30 cellular contexts compared by ENCODE assay signal in the genomic region with DNA sequence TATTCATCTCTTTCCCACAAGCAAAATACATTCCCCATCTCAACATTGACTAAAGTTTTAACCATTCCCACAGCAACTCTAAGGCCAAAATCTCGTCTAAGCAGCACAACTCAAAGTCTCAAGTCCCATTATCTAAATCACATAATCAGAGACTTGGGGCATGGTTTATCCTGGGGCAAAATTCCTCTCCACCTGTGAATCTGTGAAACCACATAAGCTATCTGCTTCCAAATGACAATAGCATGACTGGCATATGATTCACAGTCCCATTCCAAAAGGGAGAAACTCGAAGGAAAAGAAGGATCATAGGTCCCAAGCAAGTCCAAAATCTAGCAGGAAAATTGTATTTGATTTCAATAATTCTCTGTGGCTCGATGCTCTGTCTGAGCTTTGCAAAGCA.
A peak's percentile ranks its signal among the peaks of the same experiment; 100 is the strongest.
DNase-seq lines count a peak whose midpoint lies in the region; ATAC-seq, FAIRE-seq and TF ChIP-seq lines count a peak whose summit lies in the region.
"Had no signal": no experiment of that assay in that cellular context is flagged by ENCODE, and none has a peak within 500 bp of the region (broad histone marks: within the 10 kb centered on the region; RNA-seq: fewer than 3 reads in every experiment).

No MANE protein-coding gene starts in this region.

- no peak overlapping the region for H3K27ac Mint-ChIP-seq in immature natural killer cell
- H3K27ac Mint-ChIP-seq: activated B cell treated with CpG ODN at 0.5 μM for 24 hours; activated CD4-positive, alpha-beta T cell treated with anti-CD3 and anti-CD28 coated beads, Interleukin-2, amount 10 ng/mL, durations not matched to agents 7 days and 5 days; activated naive CD8-positive, alpha-beta T cell treated with anti-CD3 and anti-CD28 coated beads for 36 hours; stimulated activated naive B cell treated with anti-CD40 and anti-IgM and Interleukin-4, amounts not matched to agents 10 μg/mL and 1 μg/mL and 100 μg/mL, for 72 hours had no signal

- DNase-seq in H54 (ENCODE audit: insufficient read length, low spot score): no peak
- DNase-seq in PC-3: peak; percentile 88
- DNase-seq in epithelial cell of esophagus (ENCODE audit: low read depth): peak; percentile 83
- DNase-seq in trophoblast cell: peak; percentile 84 to 94
- DNase-seq in SW 1271 (lab: John Stamatoyannopoulos, UW): no peak
- DNase-seq in immature natural killer cell: no peak
- DNase-seq: activated B cell treated with CpG ODN at 0.5 μM for 24 hours; activated CD4-positive, alpha-beta T cell treated with anti-CD3 and anti-CD28 coated beads, Interleukin-2, amount 10 ng/mL, durations not matched to agents 7 days and 5 days; activated effector memory CD4-positive, alpha-beta T cell treated with Interleukin-2 at 50 U/mL for 16 hours; activated naive CD8-positive, alpha-beta T cell treated with anti-CD3 and anti-CD28 coated beads for 36 hours; colonic mucosa; DMS153; effector CD4-positive, alpha-beta T cell; GOT3; left cardiac atrium; MV-4-11; NCI-H1436; NCI-H2081 treated with DMSO at 0.1 percent for 48 hours; NCI-H446; NCI-H774; ovary; stimulated activated naive B cell treated with anti-CD40 and anti-IgM and Interleukin-4, amounts not matched to agents 10 μg/mL and 1 μg/mL and 100 μg/mL, for 72 hours; T-helper 1 cell; upper lobe of left lung had no signal

- TF ChIP-seq POLR2A in H54 (IDR thresholded peaks at IDR 0.05; ENCODE audit: low read depth, low read length): no peak

- no peak overlapping the region for H2BK120ac ChIP-seq in trophoblast cell (ENCODE audit: insufficient read depth, low read length, poor library complexity)

- no peaks in the 10 kb centered on the region for H4K20me1 ChIP-seq in PC-3 (ENCODE audit: low read length)
- H4K20me1 ChIP-seq: BLaER1 had no signal

- H3K27me3 Mint-ChIP-seq in immature natural killer cell (ENCODE audit: low read depth in 3 of 3): peaks cover 2 to 20% (median 20%) of the 10 kb centered on the region in 3 donors

- no peak overlapping the region for H3K4ac ChIP-seq in trophoblast cell (ENCODE audit: low read depth, low read length)

- H3K9me3 ChIP-seq in PC-3 (ENCODE audit: low read length): no peaks in the 10 kb centered on the region
- H3K9me3 ChIP-seq in trophoblast cell (ENCODE audit: insufficient read depth, low read depth, low read length): peaks cover 3% of the 10 kb centered on the region
- H3K9me3 ChIP-seq: ascending aorta, BLaER1, colonic mucosa, ovary, upper lobe of left lung had no signal

- H3K36me3 ChIP-seq in PC-3 (ENCODE audit: low read depth, low read length) (no peaks in the 10 kb centered on the region), trophoblast cell (ENCODE audit: control insufficient read depth in 1 of 2, insufficient read depth in 2 of 2, low read length in 2 of 2) (no peaks in the 10 kb centered on the region)
- H3K36me3 ChIP-seq: ascending aorta, BLaER1, colonic mucosa, ovary, upper lobe of left lung had no signal

- peak; percentile 84 for ATAC-seq in PC-3
- no peak for ATAC-seq in GM18867 (IDR thresholded peaks at IDR 0.05; ENCODE audit: unreplicated experiment)
- ATAC-seq in GM19328 (IDR thresholded peaks at IDR 0.05; ENCODE audit: unreplicated experiment): no peak
- ATAC-seq: left cardiac atrium; stimulated activated naive B cell treated with anti-CD40 and anti-IgM and Interleukin-4, amounts not matched to agents 10 μg/mL and 1 μg/mL and 100 μg/mL, for 72 hours had no signal

- no peaks in the 10 kb centered on the region; the same call in 1 of the 2 replicates for H3K27me3 ChIP-seq in PC-3 (ENCODE audit: low read length)
- H3K27me3 ChIP-seq in trophoblast cell (ENCODE audit: insufficient read depth, low read length): no peaks in the 10 kb centered on the region
- H3K27me3 ChIP-seq: ascending aorta, BLaER1, colonic mucosa, ovary, upper lobe of left lung had no signal

- CTCF ChIA-PET in PC-3 (lab: Charles Lee): no interaction called here

- peaks cover 16% of the 10 kb centered on the region for H3K4me1 ChIP-seq in PC-3 (ENCODE audit: insufficient read depth, low read length)
- H3K4me1 ChIP-seq in trophoblast cell (ENCODE audit: control insufficient read depth in 1 of 2, insufficient read depth in 2 of 2, low read length in 2 of 2): peaks cover 0 to 4% of the 10 kb centered on the region in 2 experiments
- H3K4me1 ChIP-seq: ascending aorta, BLaER1, colonic mucosa, upper lobe of left lung had no signal

- H2AK5ac ChIP-seq in trophoblast cell (ENCODE audit: low read length): no peak overlapping the region

- H3K4me1 Mint-ChIP-seq in immature natural killer cell: no peaks in the 10 kb centered on the region
- H3K4me1 Mint-ChIP-seq: activated B cell treated with CpG ODN at 0.5 μM for 24 hours; activated CD4-positive, alpha-beta T cell treated with anti-CD3 and anti-CD28 coated beads, Interleukin-2, amount 10 ng/mL, durations not matched to agents 7 days and 5 days; activated naive CD8-positive, alpha-beta T cell treated with anti-CD3 and anti-CD28 coated beads for 36 hours; stimulated activated naive B cell treated with anti-CD40 and anti-IgM and Interleukin-4, amounts not matched to agents 10 μg/mL and 1 μg/mL and 100 μg/mL, for 72 hours had no signal

- H4K91ac ChIP-seq in trophoblast cell (ENCODE audit: low read depth, low read length): no peak overlapping the region

- no peaks in the 10 kb centered on the region for H3K9me2 ChIP-seq in PC-3 (replicated peaks; ENCODE audit: low read length)

- FAIRE-seq in H54 (lab: Jason Lieb, UNC): peak; percentile 85
- FAIRE-seq: G401.6, RCC 7860 had no signal

- H3K27ac ChIP-seq in PC-3 (ENCODE audit: low read length): peak overlapping the region; percentile 41
- no peak overlapping the region for H3K27ac ChIP-seq in trophoblast cell (ENCODE audit: low read depth, low read length)
- H3K27ac ChIP-seq: ascending aorta, BLaER1, colonic mucosa, ovary, upper lobe of left lung had no signal

- H3K9ac ChIP-seq in PC-3 (ENCODE audit: low read length) (no peak overlapping the region), trophoblast cell (ENCODE audit: low read length) (no peak overlapping the region)
- H3K9ac ChIP-seq: BLaER1 had no signal

- H2AFZ ChIP-seq in PC-3 (ENCODE audit: low read length) (no peak overlapping the region), trophoblast cell (ENCODE audit: insufficient read depth, low read length, poor library complexity) (no peak overlapping the region)

- peak overlapping the region; percentile 33 for H3K4me2 ChIP-seq in PC-3 (ENCODE audit: low read length)
- H3K4me2 ChIP-seq in trophoblast cell (ENCODE audit: low read length): no peak overlapping the region
- H3K4me2 ChIP-seq: BLaER1 had no signal

- H2BK12ac ChIP-seq in trophoblast cell (ENCODE audit: low read length): no peak overlapping the region

- H3K14ac ChIP-seq in trophoblast cell (ENCODE audit: low read length): no peak overlapping the region

- TF ChIP-seq CTCF in PC-3 (conservative IDR thresholded peaks at IDR 0.05; ENCODE audit: low read depth, low read length) (no peak), epithelial cell of esophagus (IDR thresholded peaks at IDR 0.05; ENCODE audit: insufficient read depth, low read depth, low read length, missing control alignments) (no peak)

- no peaks in the 10 kb centered on the region for H3K79me1 ChIP-seq in trophoblast cell (ENCODE audit: low read length)

- intact Hi-C loops in PC-3 (cut with micrococcal nuclease): no loop called here

- no peaks in the 10 kb centered on the region for H3K79me2 ChIP-seq in PC-3 (ENCODE audit: low read length)
- H3K79me2 ChIP-seq in trophoblast cell (ENCODE audit: control insufficient read depth, insufficient read depth, low read length, poor library complexity): no peaks in the 10 kb centered on the region

- no peak overlapping the region for H3K23ac ChIP-seq in trophoblast cell (ENCODE audit: low read length)

- no peaks in the 10 kb centered on the region for H3F3A ChIP-seq in PC-3 (ENCODE audit: low read length, unreplicated experiment)

- H3K4me3 ChIP-seq in PC-3 (ENCODE audit: low read length) (no peak overlapping the region), epithelial cell of esophagus (ENCODE audit: low read length) (no peak overlapping the region), trophoblast cell (ENCODE audit: low read depth, low read length) (no peak overlapping the region)
- H3K4me3 ChIP-seq: ascending aorta, BLaER1, colonic mucosa, ovary, upper lobe of left lung had no signal

- no peak overlapping the region for H3K18ac ChIP-seq in trophoblast cell (ENCODE audit: low read length)

- no peak overlapping the region for H4K8ac ChIP-seq in trophoblast cell (ENCODE audit: low read depth, low read length)

- no peaks in the 10 kb centered on the region for H3K9me3 Mint-ChIP-seq in immature natural killer cell
- H3K9me3 Mint-ChIP-seq: activated CD4-positive, alpha-beta T cell treated with anti-CD3 and anti-CD28 coated beads, Interleukin-2, amount 10 ng/mL, durations not matched to agents 7 days and 5 days had no signal

- POLR2A ChIA-PET in PC-3 (lab: Charles Lee; ENCODE audit: unreplicated experiment): no interaction called here

- no TSS peak for BruUV-seq in PC-3 (replicated peaks; lab: Mats Ljungman, UMichigan)

- H3K4me3 Mint-ChIP-seq in immature natural killer cell: no peak overlapping the region
- H3K4me3 Mint-ChIP-seq: activated B cell treated with CpG ODN at 0.5 μM for 24 hours; activated CD4-positive, alpha-beta T cell treated with anti-CD3 and anti-CD28 coated beads, Interleukin-2, amount 10 ng/mL, durations not matched to agents 7 days and 5 days; activated naive CD8-positive, alpha-beta T cell treated with anti-CD3 and anti-CD28 coated beads for 36 hours; stimulated activated naive B cell treated with anti-CD40 and anti-IgM and Interleukin-4, amounts not matched to agents 10 μg/mL and 1 μg/mL and 100 μg/mL, for 72 hours had no signal

- no peak overlapping the region for H2BK5ac ChIP-seq in trophoblast cell (ENCODE audit: low read depth, low read length, poor library complexity)

- H3K36me3 Mint-ChIP-seq in immature natural killer cell: peaks cover 0 to 4% (median 0%) of the 10 kb centered on the region in 3 donors

- no CpG with 5 or more reads among the region's 3 CpGs for WGBS in trophoblast cell (ENCODE audit: extremely low coverage, insufficient coverage, insufficient read length)

- no peak overlapping the region for H4K12ac ChIP-seq in trophoblast cell (ENCODE audit: low read depth, low read length)

Comparison
In these comparisons a context has a peak if more than half of its experiments do, and no peak if none do; other contexts are left out.
1. DNase-seq: peak in PC-3 (single experiment), epithelial cell of esophagus (single experiment) and trophoblast cell (2 of 2); none in H54 (single experiment), SW 1271 (0 of 2) and immature natural killer cell (0 of 3).